In genomic region chr5:54519083-54519541, GRCh38 we compare ENCODE assay signal across 8 cellular contexts. TPM values are rescaled to one million over a fixed set of nuclear protein-coding genes. Genes with fewer than 3 reads are reported as not detected.
DNase-seq lines count a peak whose midpoint lies in the region; ATAC-seq and TF ChIP-seq lines count a peak whose summit lies in the region.

No MANE protein-coding gene starts in this region.

- H3K27me3 Mint-ChIP-seq in effector memory CD8-positive, alpha-beta T cell, result no peaks in the 10 kb centered on the region
- H3K27me3 Mint-ChIP-seq in natural killer cell (ENCODE audit: low read depth in 2 of 2), result peaks cover 0 to 3% of the 10 kb centered on the region in 2 donors

- peaks cover 39 to 50% of the 10 kb centered on the region in 2 donors for H3K4me1 Mint-ChIP-seq in effector memory CD8-positive, alpha-beta T cell (ENCODE audit: low read depth in 2 of 2)
- peaks cover 8 to 34% of the 10 kb centered on the region in 2 donors for H3K4me1 Mint-ChIP-seq in natural killer cell

- no peaks in the 10 kb centered on the region for H4K20me1 ChIP-seq in MM.1S (ENCODE audit: insufficient read depth, low read length)

- ATAC-seq in effector memory CD8-positive, alpha-beta T cell (replicated peaks), result no peak
- ATAC-seq in natural killer cell, result no peak
- ATAC-seq in GM19023 (IDR thresholded peaks at IDR 0.05; ENCODE audit: unreplicated experiment), result no peak
- no peak for ATAC-seq in GM19397 (IDR thresholded peaks at IDR 0.05; ENCODE audit: unreplicated experiment)

- H3K4me2 ChIP-seq in MM.1S (ENCODE audit: low read depth, low read length), result peak overlapping the region; percentile 81

- H3K9me2 ChIP-seq in MM.1S (replicated peaks; ENCODE audit: insufficient read depth, low read length), result no peaks in the 10 kb centered on the region

- H3K9me3 Mint-ChIP-seq in effector memory CD8-positive, alpha-beta T cell, result no peaks in the 10 kb centered on the region
- H3K9me3 Mint-ChIP-seq in natural killer cell, result no peaks in the 10 kb centered on the region

- peaks cover 34% of the 10 kb centered on the region for H3F3A ChIP-seq in MM.1S (ENCODE audit: insufficient read depth, low read length)

- BruUV-seq in A673 (replicated peaks; lab: Mats Ljungman, UMichigan), result no TSS peak

- H2AFZ ChIP-seq in MM.1S (ENCODE audit: low read length), result no peak overlapping the region

- H3K9ac ChIP-seq in MM.1S (ENCODE audit: low read length), result peak overlapping the region; percentile 33; the same call in 1 of the 2 replicates

- peak overlapping the region; percentile 96 for H3K27ac ChIP-seq in A673 (ENCODE audit: low read depth, low read length, poor library complexity, severe bottlenecking)
- peak overlapping the region; percentile 19; the same call in 1 of the 2 replicates for H3K27ac ChIP-seq in MM.1S (ENCODE audit: low read length)

- peaks cover 64% of the 10 kb centered on the region for H3K79me2 ChIP-seq in MM.1S (ENCODE audit: low read length)

- POLR2A ChIA-PET in A673 (lab: Charles Lee; ENCODE audit: low non-redundant PET), result no interaction called here

- H3K27ac Mint-ChIP-seq in effector memory CD8-positive, alpha-beta T cell, result peak overlapping the region; percentile 52 to 73
- H3K27ac Mint-ChIP-seq in natural killer cell, result peak overlapping the region in 1 of 2 donors; percentile 90

- H3K9me3 ChIP-seq in A673 (ENCODE audit: low read depth, low read length, poor library complexity, severe bottlenecking) (no peaks in the 10 kb centered on the region), MM.1S (replicated peaks; ENCODE audit: insufficient read depth, low read length) (no peaks in the 10 kb centered on the region)

- CTCF ChIA-PET in A673 (lab: Charles Lee), result interaction anchor here (0.6 to 3.8 kb wide), 3 partner anchors 273 to 326 kb away, joined by 3 to 28 read pairs (median 4); no protein-coding TSS in a partner anchor

- peak overlapping the region; percentile 71 for H3K4me3 ChIP-seq in A673 (ENCODE audit: low read depth, low read length, poor library complexity, severe bottlenecking)
- peak overlapping the region; percentile 69 for H3K4me3 ChIP-seq in MM.1S (ENCODE audit: low read length)

- peak overlapping the region in 1 of 2 donors; percentile 83 for H3K4me3 Mint-ChIP-seq in effector memory CD8-positive, alpha-beta T cell
- H3K4me3 Mint-ChIP-seq in natural killer cell, result peak overlapping the region; percentile 97

- H3K36me3 Mint-ChIP-seq in effector memory CD8-positive, alpha-beta T cell (ENCODE audit: insufficient read depth), result peaks cover 9% of the 10 kb centered on the region
- no peaks in the 10 kb centered on the region for H3K36me3 Mint-ChIP-seq in natural killer cell

- H3K27me3 ChIP-seq in A673 (replicated peaks; ENCODE audit: insufficient read depth, low read depth, low read length, poor library complexity) (no peaks in the 10 kb centered on the region), MM.1S (replicated peaks; ENCODE audit: insufficient read depth, low read length) (no peaks in the 10 kb centered on the region)

- intact Hi-C loops in A673 (cut with micrococcal nuclease; ENCODE audit: unreplicated experiment), result loop anchor here (5.0 to 10.0 kb wide), 2 partner anchors 183 to 626 kb away; no protein-coding TSS in a partner anchor
- intact Hi-C loops in natural killer cell (cut with micrococcal nuclease), result loop anchor here (2.0 to 5.0 kb wide), 2 partner anchors 226 to 788 kb away; partner anchors contain the start of genes DHX29 and MTREX

- DNase-seq in A673 (ENCODE audit: low spot score) (no peak), MM.1S (no peak), natural killer cell (no peak), NCI-H2081 (lab: John Stamatoyannopoulos, UW) (no peak), GM19238 (ENCODE audit: insufficient read length, low spot score) (no peak)
- DNase-seq in effector memory CD8-positive, alpha-beta T cell, result no peak

- TF ChIP-seq CTCF in A673 (conservative IDR thresholded peaks at IDR 0.05; ENCODE audit: low read depth, low read length) (no peak), MM.1S (IDR thresholded peaks at IDR 0.05; ENCODE audit: low read length) (no peak), natural killer cell (IDR thresholded peaks at IDR 0.05) (no peak)

- peaks cover 24% of the 10 kb centered on the region for H3K4me1 ChIP-seq in A673 (ENCODE audit: insufficient read depth, low read length, poor library complexity, severe bottlenecking)
- peaks cover 34% of the 10 kb centered on the region for H3K4me1 ChIP-seq in MM.1S (ENCODE audit: low read length)

- H3K36me3 ChIP-seq in A673 (ENCODE audit: insufficient read depth, low read length, poor library complexity, severe bottlenecking) (peaks cover 55% of the 10 kb centered on the region), MM.1S (replicated peaks; ENCODE audit: insufficient read depth, low read length) (no peaks in the 10 kb centered on the region; the same call in 1 of the 2 replicates)

RNA-seq across cellular contexts. Expression of gene SNX18, which starts 1.6 kb away (rescaled TPM):
- total RNA-seq in A673 (2021) (140 and 143 TPM in 2 replicates), natural killer cell (10 to 100 TPM; 31.1 to 45.6 (median 40.8) TPM)
